2 cellular contexts compared by ENCODE assay signal in genomic region chr1:46168463-46168862, GRCh38.
TF ChIP-seq lines count a peak whose summit lies in the region.

No MANE protein-coding gene starts in this region.

TF ChIP-seq in SK-N-SH, 30 proteins besides CTCF, POLR2A, EP300 and RAD21:
- TF ChIP-seq YY1 (IDR thresholded peaks at IDR 0.05; ENCODE audit: low read depth) (no peak), RFX5 (IDR thresholded peaks at IDR 0.05; ENCODE audit: low read length) (no peak), JUND (IDR thresholded peaks at IDR 0.05) (no peak), NRF1 (IDR thresholded peaks at IDR 0.05; ENCODE audit: low read depth, low read length) (no peak), TAF1 (IDR thresholded peaks at IDR 0.05; ENCODE audit: borderline replicate concordance, low read depth, low read length) (no peak), TCF12 (IDR thresholded peaks at IDR 0.05) (no peak), ZBTB33 (IDR thresholded peaks at IDR 0.05; ENCODE audit: borderline replicate concordance, low read depth) (no peak), RCOR1 (IDR thresholded peaks at IDR 0.05; ENCODE audit: low read length) (no peak), NFIC (IDR thresholded peaks at IDR 0.05; ENCODE audit: borderline replicate concordance) (no peak), EZH2phosphoT487 (IDR thresholded peaks at IDR 0.05; ENCODE audit: borderline replicate concordance, low read depth) (no peak), SIN3A (IDR thresholded peaks at IDR 0.05; ENCODE audit: borderline replicate concordance, low read depth, low read length) (no peak), RXRA (IDR thresholded peaks at IDR 0.05; ENCODE audit: borderline replicate concordance, low read depth) (no peak), CHD2 (IDR thresholded peaks at IDR 0.05; ENCODE audit: low read length, partially characterized antibody) (no peak), TEAD4 (IDR thresholded peaks at IDR 0.05; ENCODE audit: borderline replicate concordance, insufficient read depth) (no peak), GATA2 (CRISPR knock-in tag; IDR thresholded peaks at IDR 0.05) (no peak)
- TF ChIP-seq, protein P1, sequence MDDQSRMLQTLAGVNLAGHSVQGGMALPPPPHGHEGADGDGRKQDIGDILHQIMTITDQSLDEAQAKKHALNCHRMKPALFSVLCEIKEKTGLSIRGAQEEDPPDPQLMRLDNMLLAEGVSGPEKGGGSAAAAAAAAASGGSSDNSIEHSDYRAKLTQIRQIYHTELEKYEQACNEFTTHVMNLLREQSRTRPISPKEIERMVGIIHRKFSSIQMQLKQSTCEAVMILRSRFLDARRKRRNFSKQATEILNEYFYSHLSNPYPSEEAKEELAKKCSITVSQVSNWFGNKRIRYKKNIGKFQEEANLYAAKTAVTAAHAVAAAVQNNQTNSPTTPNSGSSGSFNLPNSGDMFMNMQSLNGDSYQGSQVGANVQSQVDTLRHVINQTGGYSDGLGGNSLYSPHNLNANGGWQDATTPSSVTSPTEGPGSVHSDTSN (IDR thresholded peaks at IDR 0.05), result no peak
- TF ChIP-seq, protein P2, sequence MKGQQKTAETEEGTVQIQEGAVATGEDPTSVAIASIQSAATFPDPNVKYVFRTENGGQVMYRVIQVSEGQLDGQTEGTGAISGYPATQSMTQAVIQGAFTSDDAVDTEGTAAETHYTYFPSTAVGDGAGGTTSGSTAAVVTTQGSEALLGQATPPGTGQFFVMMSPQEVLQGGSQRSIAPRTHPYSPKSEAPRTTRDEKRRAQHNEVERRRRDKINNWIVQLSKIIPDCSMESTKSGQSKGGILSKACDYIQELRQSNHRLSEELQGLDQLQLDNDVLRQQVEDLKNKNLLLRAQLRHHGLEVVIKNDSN (IDR thresholded peaks at IDR 0.05; ENCODE audit: borderline replicate concordance, low read depth), result no peak

TF ChIP-seq in SK-N-SH treated with all-trans-retinoic acid at 6 μM for 48 hours, 23 proteins besides CTCF, POLR2A, EP300 and RAD21:
- no peak for TF ChIP-seq PPARA (CRISPR knock-in tag; IDR thresholded peaks at IDR 0.05; ENCODE audit: borderline replicate concordance)
- no peak for TF ChIP-seq CSRNP3 (CRISPR knock-in tag; IDR thresholded peaks at IDR 0.05)
- TF ChIP-seq ESRRG (CRISPR knock-in tag; IDR thresholded peaks at IDR 0.05), result no peak
- no peak for TF ChIP-seq ZFP30 (CRISPR knock-in tag; IDR thresholded peaks at IDR 0.05)
- TF ChIP-seq TCF4 (CRISPR knock-in tag; IDR thresholded peaks at IDR 0.05; ENCODE audit: borderline replicate concordance), result no peak
- no peak for TF ChIP-seq GLIS3 (CRISPR knock-in tag; IDR thresholded peaks at IDR 0.05)
- TF ChIP-seq TOX (CRISPR knock-in tag; IDR thresholded peaks at IDR 0.05; ENCODE audit: borderline replicate concordance), result no peak
- no peak for TF ChIP-seq ZNF565 (CRISPR knock-in tag; conservative IDR thresholded peaks at IDR 0.05; ENCODE audit: low read depth)
- TF ChIP-seq RARB (CRISPR knock-in tag; IDR thresholded peaks at IDR 0.05), result no peak
- no peak for TF ChIP-seq ZNF70 (CRISPR knock-in tag; IDR thresholded peaks at IDR 0.05)
- no peak for TF ChIP-seq ZNF8 (CRISPR knock-in tag; IDR thresholded peaks at IDR 0.05)
- TF ChIP-seq, protein P3, sequence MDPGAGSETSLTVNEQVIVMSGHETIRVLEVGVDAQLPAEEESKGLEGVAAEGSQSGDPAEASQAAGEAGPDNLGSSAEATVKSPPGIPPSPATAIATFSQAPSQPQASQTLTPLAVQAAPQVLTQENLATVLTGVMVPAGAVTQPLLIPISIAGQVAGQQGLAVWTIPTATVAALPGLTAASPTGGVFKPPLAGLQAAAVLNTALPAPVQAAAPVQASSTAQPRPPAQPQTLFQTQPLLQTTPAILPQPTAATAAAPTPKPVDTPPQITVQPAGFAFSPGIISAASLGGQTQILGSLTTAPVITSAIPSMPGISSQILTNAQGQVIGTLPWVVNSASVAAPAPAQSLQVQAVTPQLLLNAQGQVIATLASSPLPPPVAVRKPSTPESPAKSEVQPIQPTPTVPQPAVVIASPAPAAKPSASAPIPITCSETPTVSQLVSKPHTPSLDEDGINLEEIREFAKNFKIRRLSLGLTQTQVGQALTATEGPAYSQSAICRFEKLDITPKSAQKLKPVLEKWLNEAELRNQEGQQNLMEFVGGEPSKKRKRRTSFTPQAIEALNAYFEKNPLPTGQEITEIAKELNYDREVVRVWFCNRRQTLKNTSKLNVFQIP (CRISPR knock-in tag; IDR thresholded peaks at IDR 0.05; ENCODE audit: borderline replicate concordance, low read depth), result no peak
- no peak for TF ChIP-seq ZC3H10 (CRISPR knock-in tag; IDR thresholded peaks at IDR 0.05)
- TF ChIP-seq ARNTL (CRISPR knock-in tag; IDR thresholded peaks at IDR 0.05; ENCODE audit: borderline replicate concordance, low read depth), result no peak
- no peak for TF ChIP-seq BACH2 (CRISPR knock-in tag; IDR thresholded peaks at IDR 0.05; ENCODE audit: borderline replicate concordance)
- no peak for TF ChIP-seq SNAI2 (CRISPR knock-in tag; IDR thresholded peaks at IDR 0.05)
